ENCODE assay signal across 8 cellular contexts in the genomic region with DNA sequence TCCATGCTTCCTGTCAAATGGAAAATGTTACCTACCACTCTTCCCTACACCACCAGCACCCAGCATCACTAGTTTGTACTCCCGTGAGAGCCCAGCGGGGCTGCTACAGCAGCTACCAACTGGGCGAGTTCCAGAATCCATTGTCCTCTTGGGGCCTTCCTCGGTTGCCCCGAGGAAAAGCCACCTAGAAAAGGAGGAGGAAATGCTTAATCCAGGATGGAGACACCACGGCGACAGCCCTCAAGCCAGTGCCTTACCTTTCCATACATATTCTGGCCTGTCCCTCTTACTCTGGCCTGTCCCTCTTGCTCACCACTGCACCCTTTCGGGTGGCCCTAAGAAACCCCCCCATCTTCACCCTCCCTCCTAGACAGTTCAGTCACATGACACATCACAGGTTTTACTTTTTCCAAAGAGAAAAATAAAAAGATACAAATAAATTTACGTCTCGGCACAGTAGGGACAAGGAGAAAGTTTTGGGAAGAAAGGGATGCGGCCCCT. TPM values are rescaled to one million over a fixed set of nuclear protein-coding genes. Genes with fewer than 3 reads are reported as not detected.
DNase-seq lines count a peak whose midpoint lies in the region; ATAC-seq and TF ChIP-seq lines count a peak whose summit lies in the region.

No MANE protein-coding gene starts in this region.

- no peak overlapping the region for H2AK5ac ChIP-seq in mesendoderm (ENCODE audit: low read length)

- H3K18ac ChIP-seq in mesendoderm (ENCODE audit: low read length) = peak overlapping the region; percentile 70

- no peak for TF ChIP-seq CTCF in endothelial cell (IDR thresholded peaks at IDR 0.05; ENCODE audit: unreplicated experiment)
- no peak for TF ChIP-seq CTCF in tibial artery (IDR thresholded peaks at IDR 0.05)

- no peak overlapping the region for H3K4ac ChIP-seq in mesendoderm (ENCODE audit: low read depth, low read length)

- peaks cover 1% of the 10 kb centered on the region for H3K79me1 ChIP-seq in mesendoderm (ENCODE audit: low read length)

- POLR2A ChIA-PET in T-cell (lab: Charles Lee) = interaction anchor here (0.6 to 0.9 kb wide), 2 partner anchors 21 to 1988 kb away, joined by 3 to 6 read pairs; no protein-coding TSS in a partner anchor

- H2BK5ac ChIP-seq in mesendoderm (ENCODE audit: low read length) = no peak overlapping the region

- H3K79me2 ChIP-seq in mesendoderm (ENCODE audit: control insufficient read depth, insufficient read depth, low read length) = no peaks in the 10 kb centered on the region

- no peak overlapping the region for H2BK120ac ChIP-seq in mesendoderm (ENCODE audit: low read depth, low read length)

- H3K27me3 Mint-ChIP-seq in activated naive CD4-positive, alpha-beta T cell treated with anti-CD3 and anti-CD28 coated beads for 36 hours (ENCODE audit: low read depth) = no peaks in the 10 kb centered on the region
- H3K27me3 Mint-ChIP-seq in T-cell (no peaks in the 10 kb centered on the region), endothelial cell (ENCODE audit: unreplicated experiment) (no peaks in the 10 kb centered on the region)

- H3K9ac ChIP-seq in mesendoderm (ENCODE audit: low read length) = peak overlapping the region; percentile 86

- H3K9me3 ChIP-seq in tibial artery = no peaks in the 10 kb centered on the region

- CTCF ChIA-PET in activated naive CD4-positive, alpha-beta T cell treated with anti-CD3 and anti-CD28 coated beads for 36 hours (lab: Charles Lee) = no interaction called here
- CTCF ChIA-PET in T-cell (lab: Charles Lee) = no interaction called here

- H4K8ac ChIP-seq in mesendoderm (ENCODE audit: low read depth, low read length) = no peak overlapping the region

- H3K27ac ChIP-seq in mesendoderm (ENCODE audit: low read depth, low read length) (peak overlapping the region; percentile 89), tibial artery (peak overlapping the region; percentile 96)

- ATAC-seq in T-cell (replicated peaks in 1 of 4) = peak; percentile 35 to 54 (median 48)

- H3K27me3 ChIP-seq in mesendoderm (ENCODE audit: insufficient read depth, low read length, poor library complexity) = no peaks in the 10 kb centered on the region
- H3K27me3 ChIP-seq in tibial artery = no peaks in the 10 kb centered on the region

- no CpG with 5 or more reads among the region's 11 CpGs for WGBS in mesendoderm (ENCODE audit: extremely low coverage, insufficient coverage, low lambda C conversion rate)

- no peak overlapping the region for H2BK15ac ChIP-seq in mesendoderm (replicated peaks; ENCODE audit: low read depth)

- peak; percentile 16 for DNase-seq in activated naive CD4-positive, alpha-beta T cell treated with anti-CD3 and anti-CD28 coated beads for 36 hours
- no peak for DNase-seq in activated naive CD4-positive, alpha-beta T cell treated with Interleukin-2 at 50 U/mL for 16 hours
- DNase-seq in HK-2 (ENCODE audit: unreplicated experiment) (peak; percentile 51), T-cell (peak in 3 of 34 experiments; percentile 4 to 14 (median 10)), endothelial cell (ENCODE audit: low spot score) (peak; percentile 6), mesendoderm (peak; percentile 64), tibial artery (peak in 1 of 2 donors; percentile 33), GF-D8 (lab: John Stamatoyannopoulos, UW) (no peak)

- H3K56ac ChIP-seq in mesendoderm (ENCODE audit: low read length) = peak overlapping the region; percentile 97

- peak overlapping the region; percentile 95 for H3K4me2 ChIP-seq in mesendoderm (ENCODE audit: low read length)

- H3K36me3 ChIP-seq in mesendoderm (ENCODE audit: control insufficient read depth, insufficient read depth, low read length) = peaks cover 5% of the 10 kb centered on the region
- peaks cover 43 to 74% (median 45%) of the 10 kb centered on the region in 3 donors for H3K36me3 ChIP-seq in tibial artery

- peaks cover 21% of the 10 kb centered on the region for H3K4me1 Mint-ChIP-seq in activated naive CD4-positive, alpha-beta T cell treated with anti-CD3 and anti-CD28 coated beads for 36 hours (ENCODE audit: low read depth)
- H3K4me1 Mint-ChIP-seq in T-cell (peaks cover 24 to 31% (median 26%) of the 10 kb centered on the region in 3 donors), endothelial cell (ENCODE audit: unreplicated experiment) (peaks cover 11% of the 10 kb centered on the region)

- peaks cover 38% of the 10 kb centered on the region for H3K36me3 Mint-ChIP-seq in activated naive CD4-positive, alpha-beta T cell treated with anti-CD3 and anti-CD28 coated beads for 36 hours (ENCODE audit: low read depth)
- H3K36me3 Mint-ChIP-seq in T-cell = peaks cover 20% of the 10 kb centered on the region
- H3K36me3 Mint-ChIP-seq in endothelial cell (ENCODE audit: low read depth, unreplicated experiment) = peaks cover 22% of the 10 kb centered on the region

- intact Hi-C loops in activated naive CD4-positive, alpha-beta T cell treated with anti-CD3 and anti-CD28 coated beads for 36 hours (cut with micrococcal nuclease) = loop anchor here (1.0 to 10.0 kb wide), 5 partner anchors 24 to 428 kb away; partner anchors contain the start of genes CCT3, GON4L, KHDC4 and TSACC
- intact Hi-C loops in tibial artery (cut with DNase I; ENCODE audit: low total_unique reads) = no loop called here

- peak overlapping the region; percentile 92 for H3K4me3 ChIP-seq in mesendoderm (ENCODE audit: low read length)
- H3K4me3 ChIP-seq in tibial artery = peak overlapping the region; percentile 79 to 86

- H3K4me1 ChIP-seq in mesendoderm (ENCODE audit: control insufficient read depth, low read depth, low read length) (peaks cover 2% of the 10 kb centered on the region), tibial artery (peaks cover 0 to 43% (median 14%) of the 10 kb centered on the region in 4 donors)

- H3K4me3 Mint-ChIP-seq in activated naive CD4-positive, alpha-beta T cell treated with anti-CD3 and anti-CD28 coated beads for 36 hours = peak overlapping the region; percentile 99
- peak overlapping the region; percentile 93 to 98 (median 97) for H3K4me3 Mint-ChIP-seq in T-cell
- peak overlapping the region; percentile 99 for H3K4me3 Mint-ChIP-seq in endothelial cell (ENCODE audit: unreplicated experiment)

- peak overlapping the region; percentile 6 for H4K5ac ChIP-seq in mesendoderm (ENCODE audit: low read length)

- H3K23ac ChIP-seq in mesendoderm (ENCODE audit: low read length) = no peak overlapping the region

- H3K27ac Mint-ChIP-seq in activated naive CD4-positive, alpha-beta T cell treated with anti-CD3 and anti-CD28 coated beads for 36 hours = peak overlapping the region; percentile 97
- H3K27ac Mint-ChIP-seq in T-cell (peak overlapping the region; percentile 95 to 97), endothelial cell (ENCODE audit: unreplicated experiment) (peak overlapping the region; percentile 94)

- no peaks in the 10 kb centered on the region for H3K9me3 Mint-ChIP-seq in activated naive CD4-positive, alpha-beta T cell treated with anti-CD3 and anti-CD28 coated beads for 36 hours
- H3K9me3 Mint-ChIP-seq in T-cell (no peaks in the 10 kb centered on the region), endothelial cell (ENCODE audit: unreplicated experiment) (no peaks in the 10 kb centered on the region)

RNA-seq across cellular contexts. Expression of gene RIT1, which starts 0.5 kb away (rescaled TPM):
- 10 to 100 TPM; 17.1 to 21.3 TPM for total RNA-seq in activated naive CD4-positive, alpha-beta T cell treated with anti-CD3 and anti-CD28 coated beads for 36 hours
- 10 to 100 TPM; 35.3 to 56.4 (median 39.2) TPM for total RNA-seq in T-cell
- 69.2 TPM for total RNA-seq in endothelial cell (ENCODE audit: unreplicated experiment)
- polyA plus RNA-seq in mesendoderm (2013, experiment 1 of 2) = 10.1 TPM
- polyA plus RNA-seq in mesendoderm (2013, experiment 2 of 2) = 9.6 TPM

RNA-seq across cellular contexts. Expression of gene KHDC4, which starts 23.5 kb away (rescaled TPM):
- 10 to 100 TPM; 82.3 to 87.2 TPM for total RNA-seq in activated naive CD4-positive, alpha-beta T cell treated with anti-CD3 and anti-CD28 coated beads for 36 hours
- total RNA-seq in T-cell (100 to 1,000 TPM in 1 of 5 donors, 10 to 100 TPM in 4; 44.5 to 102 (median 85.6) TPM), endothelial cell (ENCODE audit: unreplicated experiment) (42.6 TPM)
- polyA plus RNA-seq in mesendoderm (2013, experiment 1 of 2) = 21.5 TPM
- polyA plus RNA-seq in mesendoderm (2013, experiment 2 of 2) = 21.5 TPM

RNA-seq across cellular contexts. Expression of gene RXFP4, which starts 30.8 kb away (rescaled TPM):
- under 1 TPM in 1 of 2 experiments, not detected in 1; 0.29 TPM for total RNA-seq in activated naive CD4-positive, alpha-beta T cell treated with anti-CD3 and anti-CD28 coated beads for 36 hours
- not detected for total RNA-seq in T-cell
- not detected for total RNA-seq in endothelial cell (ENCODE audit: unreplicated experiment)
- not detected for polyA plus RNA-seq in mesendoderm (2013, experiment 1 of 2)
- not detected for polyA plus RNA-seq in mesendoderm (2013, experiment 2 of 2)

RNA-seq across cellular contexts. Expression of gene SYT11, which starts 51.3 kb away (rescaled TPM):
- 1 to 10 TPM; 6.3 to 7.0 TPM for total RNA-seq in activated naive CD4-positive, alpha-beta T cell treated with anti-CD3 and anti-CD28 coated beads for 36 hours
- total RNA-seq in T-cell (10 to 100 TPM in 2 of 5 donors, 1 to 10 TPM in 3; 8.6 to 19.8 (median 9.0) TPM), endothelial cell (ENCODE audit: unreplicated experiment) (15.4 TPM)
- 1.8 TPM for polyA plus RNA-seq in mesendoderm (2013, experiment 1 of 2)
- polyA plus RNA-seq in mesendoderm (2013, experiment 2 of 2) = 1.9 TPM

RNA-seq across cellular contexts. Expression of gene GON4L, which starts 53.7 kb away (rescaled TPM):
- 10 to 100 TPM; 36.6 to 37.1 TPM for total RNA-seq in activated naive CD4-positive, alpha-beta T cell treated with anti-CD3 and anti-CD28 coated beads for 36 hours
- total RNA-seq in T-cell (100 to 1,000 TPM; 101 to 113 (median 105) TPM), endothelial cell (ENCODE audit: unreplicated experiment) (72.7 TPM)
- 19.1 TPM for polyA plus RNA-seq in mesendoderm (2013, experiment 1 of 2)
- 19.1 TPM for polyA plus RNA-seq in mesendoderm (2013, experiment 2 of 2)

Comparison
In these comparisons a context has a peak if more than half of its experiments do, and no peak if none do; other contexts are left out.
1. DNase-seq: peak in activated naive CD4-positive, alpha-beta T cell treated with anti-CD3 and anti-CD28 coated beads for 36 hours (single experiment), HK-2 (single experiment), endothelial cell (single experiment) and mesendoderm (single experiment); none in activated naive CD4-positive, alpha-beta T cell treated with Interleukin-2 at 50 U/mL for 16 hours (single experiment) and GF-D8 (single experiment).
2. Peak in every context shown above with its lines, with median percentiles within 50 percentile points of each other: H3K27ac Mint-ChIP-seq and H3K4me3 Mint-ChIP-seq.